In the genomic region with DNA sequence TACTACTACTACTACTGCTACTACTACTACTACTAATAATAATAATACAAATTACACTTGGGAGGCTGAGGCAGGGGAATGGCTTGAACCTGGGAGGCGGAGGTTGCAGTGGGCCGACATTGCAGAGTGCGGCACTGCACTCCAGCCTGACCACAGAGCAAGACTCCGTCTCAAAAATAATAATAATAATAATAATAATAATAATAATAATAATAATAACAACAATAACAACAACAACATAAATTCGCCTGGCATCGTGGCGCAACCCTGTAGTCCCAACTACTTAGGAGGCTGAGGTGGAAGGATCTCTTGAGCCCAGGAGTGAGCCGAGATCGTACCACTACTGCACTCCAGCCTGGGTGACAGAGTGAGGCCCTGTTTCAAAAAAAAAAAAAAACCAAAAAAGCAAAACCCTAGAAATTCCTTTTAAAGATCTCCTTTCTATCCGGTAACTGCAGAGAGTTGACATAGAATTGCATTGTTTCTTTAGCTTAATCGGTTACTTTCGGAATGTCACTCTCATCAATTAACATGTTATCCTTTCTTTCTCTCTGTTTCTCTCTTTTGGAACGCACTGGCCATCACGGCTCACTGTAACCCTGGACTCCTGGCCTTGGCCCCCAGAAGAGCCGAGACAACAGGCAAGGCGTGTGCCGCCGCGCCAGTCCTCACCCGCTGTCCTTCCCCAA, we compare ENCODE assay signal across 9 cellular contexts. TPM values are rescaled to one million over a fixed set of nuclear protein-coding genes. Genes with fewer than 3 reads are reported as not detected.
A peak's percentile ranks its signal among the peaks of the same experiment; 100 is the strongest.
DNase-seq lines count a peak whose midpoint lies in the region; ATAC-seq, FAIRE-seq and TF ChIP-seq lines count a peak whose summit lies in the region.
"Had no signal": no experiment of that assay in that cellular context is flagged by ENCODE, and none has a peak within 500 bp of the region (broad histone marks: within the 10 kb centered on the region; RNA-seq: fewer than 3 reads in every experiment).

No MANE protein-coding gene starts in this region.

- H3K9ac ChIP-seq in GM12878 (ENCODE audit: control insufficient read depth, insufficient read depth, low read length) = peak overlapping the region; percentile 76

- peak overlapping the region; percentile 90 for H2AFZ ChIP-seq in GM12878 (ENCODE audit: control insufficient read depth, low read depth, low read length)

- POLR2A ChIA-PET in GM12878 (lab: Charles Lee) = interaction anchor here (0.7 kb wide), 1 partner anchor 9 kb away, joined by 3 read pairs; no protein-coding TSS in a partner anchor

- H3K36me3 ChIP-seq in GM12878 (ENCODE audit: control insufficient read depth in 2 of 2, insufficient read depth in 2 of 2, low read length in 1 of 2) = no peaks in the 10 kb centered on the region

- H3K9me3 Mint-ChIP-seq in activated naive CD4-positive, alpha-beta T cell treated with anti-CD3 and anti-CD28 coated beads, Interleukin-2, amount 50 U/mL, for 24 hours = no peaks in the 10 kb centered on the region
- no peaks in the 10 kb centered on the region for H3K9me3 Mint-ChIP-seq in activated naive CD4-positive, alpha-beta T cell treated with anti-CD3 and anti-CD28 coated beads, Interleukin-2, amount 50 U/mL, for 72 hours
- H3K9me3 Mint-ChIP-seq in memory B cell = no peaks in the 10 kb centered on the region
- H3K9me3 Mint-ChIP-seq in type B pancreatic cell = no peaks in the 10 kb centered on the region

- CTCF ChIA-PET in GM12878 (lab: Yijun Ruan, JAX) = interaction anchor here (0.6 to 1.5 kb wide), 4 partner anchors 53 to 361 kb away, joined by 3 to 4 read pairs (median 4); a partner anchor contains a TSS

- peaks cover 3% of the 10 kb centered on the region; the same call in 1 of the 2 replicates for H3K4me1 ChIP-seq in GM12878 (ENCODE audit: control insufficient read depth, insufficient read depth, low read length)

- H3K36me3 Mint-ChIP-seq in activated naive CD4-positive, alpha-beta T cell treated with anti-CD3 and anti-CD28 coated beads, Interleukin-2, amount 50 U/mL, for 24 hours = no peaks in the 10 kb centered on the region
- peaks cover 0 to 15% of the 10 kb centered on the region in 2 donors for H3K36me3 Mint-ChIP-seq in activated naive CD4-positive, alpha-beta T cell treated with anti-CD3 and anti-CD28 coated beads, Interleukin-2, amount 50 U/mL, for 72 hours
- H3K36me3 Mint-ChIP-seq in memory B cell = peaks cover 4% of the 10 kb centered on the region
- H3K36me3 Mint-ChIP-seq in type B pancreatic cell = no peaks in the 10 kb centered on the region

- peak overlapping the region; percentile 66 for H3K4me3 ChIP-seq in GM12878

- H3K4me2 ChIP-seq in GM12878 (ENCODE audit: control insufficient read depth, insufficient read depth) = peak overlapping the region; percentile 91

- TF ChIP-seq CTCF in GM12878 (IDR thresholded peaks at IDR 0.05 in 2 of 3, conservative IDR thresholded peaks at IDR 0.05 in 1 of 3; ENCODE audit: control insufficient read depth in 2 of 3, extremely low read depth in 1 of 3, insufficient read depth in 1 of 3, low read depth in 3 of 3, low read length in 3 of 3) (no peak), type B pancreatic cell (conservative IDR thresholded peaks at IDR 0.05) (no peak)

- no peak for TF ChIP-seq RAD21 in GM12878 (IDR thresholded peaks at IDR 0.05; ENCODE audit: insufficient read depth, low read depth, low read length)

- no peak overlapping the region for H3K27ac ChIP-seq in GM12878 (ENCODE audit: control insufficient read depth, insufficient read depth)

- H3K27me3 Mint-ChIP-seq in activated naive CD4-positive, alpha-beta T cell treated with anti-CD3 and anti-CD28 coated beads, Interleukin-2, amount 50 U/mL, for 24 hours = no peaks in the 10 kb centered on the region
- H3K27me3 Mint-ChIP-seq in memory B cell = no peaks in the 10 kb centered on the region
- no peaks in the 10 kb centered on the region for H3K27me3 Mint-ChIP-seq in type B pancreatic cell

- 70% methylated on average over 20 of the region's 20 CpGs for WGBS in GM12878 (ENCODE audit: insufficient coverage, insufficient replicate concordance, low lambda C conversion rate, missing lambda C conversion rate)

- H3K9me3 ChIP-seq in GM12878 (replicated peaks; ENCODE audit: control insufficient read depth, insufficient read depth, low read length) = no peaks in the 10 kb centered on the region

- no peaks in the 10 kb centered on the region for H4K20me1 ChIP-seq in GM12878 (ENCODE audit: control insufficient read depth, insufficient read depth)

- SMC1A ChIA-PET in GM12878 (lab: Charles Lee; ENCODE audit: uncharacterized antibody, unreplicated experiment) = interaction anchor here (0.9 kb wide), 1 partner anchor 21 kb away, joined by 3 read pairs; no protein-coding TSS in a partner anchor

- ATAC-seq in activated naive CD4-positive, alpha-beta T cell treated with anti-CD3 and anti-CD28 coated beads, Interleukin-2, amount 50 U/mL, for 72 hours = no peak
- ATAC-seq in GM12878 (no peak), memory B cell (ENCODE audit: low read depth) (no peak)

- RAD21 ChIA-PET in GM12878 (lab: Charles Lee; ENCODE audit: unreplicated experiment) = no interaction called here

- H3K27ac Mint-ChIP-seq in activated naive CD4-positive, alpha-beta T cell treated with anti-CD3 and anti-CD28 coated beads, Interleukin-2, amount 50 U/mL, for 24 hours = peak overlapping the region; percentile 2
- H3K27ac Mint-ChIP-seq in activated naive CD4-positive, alpha-beta T cell treated with anti-CD3 and anti-CD28 coated beads, Interleukin-2, amount 50 U/mL, for 72 hours = peak overlapping the region in 1 of 2 donors; percentile 99
- H3K27ac Mint-ChIP-seq in memory B cell = peak overlapping the region; percentile 15
- peak overlapping the region; percentile 75 for H3K27ac Mint-ChIP-seq in type B pancreatic cell

- BruUV-seq in GM12878 (replicated peaks; lab: Mats Ljungman, UMichigan) = no TSS peak

- in situ Hi-C loops in GM12878 (cut with MboI) = no loop called here

- H3K4me1 Mint-ChIP-seq in activated naive CD4-positive, alpha-beta T cell treated with anti-CD3 and anti-CD28 coated beads, Interleukin-2, amount 50 U/mL, for 24 hours = peaks cover 26% of the 10 kb centered on the region
- H3K4me1 Mint-ChIP-seq in memory B cell = peaks cover 5% of the 10 kb centered on the region
- H3K4me1 Mint-ChIP-seq in type B pancreatic cell (ENCODE audit: unreplicated experiment) = peaks cover 10% of the 10 kb centered on the region

- peak; percentile 7 for FAIRE-seq in GM12878 (lab: Jason Lieb, UNC)
- FAIRE-seq in GM12892 (lab: Jason Lieb, UNC) = no peak
- FAIRE-seq: G401.6 had no signal

- H3K4me3 Mint-ChIP-seq in activated naive CD4-positive, alpha-beta T cell treated with anti-CD3 and anti-CD28 coated beads, Interleukin-2, amount 50 U/mL, for 24 hours = peak overlapping the region; percentile 68
- H3K4me3 Mint-ChIP-seq in memory B cell = peak overlapping the region; percentile 83
- H3K4me3 Mint-ChIP-seq in type B pancreatic cell = peak overlapping the region; percentile 86

- intact Hi-C loops in GM12878 (cut with micrococcal nuclease; ENCODE audit: unreplicated experiment) = no loop called here

- no peaks in the 10 kb centered on the region for H3K79me2 ChIP-seq in GM12878 (ENCODE audit: control insufficient read depth, insufficient read depth, low read length)

- H3K27me3 ChIP-seq in GM12878 (replicated peaks in 1 of 2; ENCODE audit: control insufficient read depth in 2 of 2, insufficient read depth in 2 of 2, low read length in 1 of 2) = no peaks in the 10 kb centered on the region

- DNase-seq in activated naive CD4-positive, alpha-beta T cell treated with anti-CD3 and anti-CD28 coated beads, Interleukin-2, amount 50 U/mL, for 72 hours (ENCODE audit: low spot score in 2 of 2) = no peak
- no peak for DNase-seq in GM12878 (ENCODE audit: low read depth, low spot score)
- DNase-seq in memory B cell (ENCODE audit: low spot score in 2 of 2) = no peak
- DNase-seq in type B pancreatic cell (ENCODE audit: extremely low spot score, unreplicated experiment) = no peak
- DNase-seq in HPDE6-E6E7 (ENCODE audit: extremely low spot score) = no peak
- DNase-seq in GM12892 (ENCODE audit: insufficient read length) = no peak
- DNase-seq in A172 (ENCODE audit: low spot score) = no peak

- no peak for TF ChIP-seq EP300 in GM12878 (IDR thresholded peaks at IDR 0.05; ENCODE audit: borderline replicate concordance in 1 of 2, control insufficient read depth in 1 of 2, low read depth in 2 of 2, low read length in 2 of 2)

- no peak for TF ChIP-seq POLR2A in GM12878 (IDR thresholded peaks at IDR 0.05; ENCODE audit: low read depth, low read length)
- no peak for TF ChIP-seq POLR2A in GM12892 (IDR thresholded peaks at IDR 0.05; ENCODE audit: low read depth, low read length)

RNA-seq across cellular contexts. Expression of a gene that starts 1.0 kb away (rescaled TPM):
- total RNA-seq in activated naive CD4-positive, alpha-beta T cell treated with anti-CD3 and anti-CD28 coated beads, Interleukin-2, amount 50 U/mL, for 72 hours = 10 to 100 TPM; 14.0 to 17.5 TPM
- total RNA-seq in GM12878 (2013; cell fraction: nucleolus; rRNA removed) = 2.6 and 3.0 TPM in 2 replicates
- 4.5 and 4.7 TPM in 2 replicates for total RNA-seq in GM12878 (2014; rRNA removed)
- total RNA-seq in GM12878 (2014; rRNA removed; fragmentation: Illumina TruSeq; extraction: Trizol) = 3.2 and 4.1 TPM in 2 replicates
- total RNA-seq in GM12878 (2021) = 4.6 and 4.8 TPM in 2 replicates
- polyA plus RNA-seq in GM12878 (2011; ENCODE audit: low read depth) = 1.6 TPM
- 3.2 and 4.6 TPM in 2 replicates for polyA plus RNA-seq in GM12878 (2011; rRNA removed)
- 2.8 and 3.3 TPM in 2 replicates for polyA plus RNA-seq in GM12878 (2011; cell fraction: cytosol; rRNA removed)
- polyA plus RNA-seq in GM12878 (2011; cell fraction: nucleus; rRNA removed) = 1.7 and 2.5 TPM in 2 replicates
- polyA plus RNA-seq in GM12878 (2012) = 3.7 and 5.3 TPM in 2 replicates
- polyA plus RNA-seq in GM12878 (2014; fragmentation: Illumina TruSeq; extraction: Trizol) = 4.6 and 5.2 TPM in 2 replicates
- polyA plus RNA-seq in GM12878 (2014; fragmentation: Nextera tagmentation; extraction: Ambion mirVana) = 1 to 10 TPM; 5.8 to 8.4 TPM
- 3.7 and 4.7 TPM in 2 replicates for polyA plus RNA-seq in GM12878 (2014; rRNA removed)
- 10 to 100 TPM in 1 of 2 experiments, 1 to 10 TPM in 1; 7.5 to 10.3 TPM for polyA plus RNA-seq in GM12878 (2016; fragmentation: Nextera tagmentation; extraction: Ambion mirVana)
- 1.5 and 1.9 TPM in 2 replicates for polyA minus RNA-seq in GM12878 (2011; rRNA and poly(A)+ RNA removed)
- polyA minus RNA-seq in GM12878 (2011; cell fraction: cytosol; rRNA and poly(A)+ RNA removed) = 0.94 TPM in 1 of 2 replicates, not detected in the other
- polyA minus RNA-seq in GM12878 (2011; cell fraction: nucleus; rRNA and poly(A)+ RNA removed) = 0.85 and 1.5 TPM in 2 replicates
- total RNA-seq in type B pancreatic cell (ENCODE audit: low replicate concordance) = 23.3 and 27.3 TPM in 2 replicates
- polyA plus RNA-seq in GM12892 (2012; ENCODE audit: missing spikeins) = 6.3 TPM
- total RNA-seq in A172 (2014; rRNA removed; shearing (Covaris generic)) = 26.9 and 33.6 TPM in 2 replicates

RNA-seq across cellular contexts. Expression of a gene that starts 49.2 kb away (rescaled TPM):
- 10 to 100 TPM; 60.3 to 67.9 TPM for total RNA-seq in activated naive CD4-positive, alpha-beta T cell treated with anti-CD3 and anti-CD28 coated beads, Interleukin-2, amount 50 U/mL, for 72 hours
- 16.8 and 18.2 TPM in 2 replicates for total RNA-seq in GM12878 (2013; cell fraction: nucleolus; rRNA removed)
- total RNA-seq in GM12878 (2014; rRNA removed) (39.6 and 47.9 TPM in 2 replicates), GM12878 (2014; rRNA removed; fragmentation: Illumina TruSeq; extraction: Trizol) (49.5 and 50.5 TPM in 2 replicates), GM12878 (2021) (55.6 and 59.8 TPM in 2 replicates), type B pancreatic cell (ENCODE audit: low replicate concordance) (61.5 and 96.4 TPM in 2 replicates)
- polyA plus RNA-seq in GM12878 (2011; ENCODE audit: low read depth) = 10.0 TPM
- polyA plus RNA-seq in GM12878 (2011; rRNA removed) (66.8 and 76.4 TPM in 2 replicates), GM12878 (2014; fragmentation: Illumina TruSeq; extraction: Trizol) (85.4 and 93.4 TPM in 2 replicates), GM12878 (2014; fragmentation: Nextera tagmentation; extraction: Ambion mirVana) (10 to 100 TPM; 14.7 to 20.8 TPM), GM12878 (2014; rRNA removed) (51.7 and 60.8 TPM in 2 replicates), GM12878 (2016; fragmentation: Nextera tagmentation; extraction: Ambion mirVana) (10 to 100 TPM; 36.8 to 46.4 TPM)
- 42.0 and 46.6 TPM in 2 replicates for polyA plus RNA-seq in GM12878 (2011; cell fraction: cytosol; rRNA removed)
- 24.2 and 26.5 TPM in 2 replicates for polyA plus RNA-seq in GM12878 (2011; cell fraction: nucleus; rRNA removed)
- polyA plus RNA-seq in GM12878 (2012) = 18.2 and 23.6 TPM in 2 replicates
- polyA minus RNA-seq in GM12878 (2011; rRNA and poly(A)+ RNA removed) = 54.3 and 71.2 TPM in 2 replicates
- 17.3 and 19.4 TPM in 2 replicates for polyA minus RNA-seq in GM12878 (2011; cell fraction: cytosol; rRNA and poly(A)+ RNA removed)
- 7.1 and 12.3 TPM in 2 replicates for polyA minus RNA-seq in GM12878 (2011; cell fraction: nucleus; rRNA and poly(A)+ RNA removed)
- 34.2 TPM for polyA plus RNA-seq in GM12892 (2012; ENCODE audit: missing spikeins)
- 58.6 and 80.2 TPM in 2 replicates for total RNA-seq in A172 (2014; rRNA removed; shearing (Covaris generic))
